ENCODE assay signal across 2 cellular contexts in genomic region chr7:22704722-22705121, GRCh38. TPM values are rescaled to one million over a fixed set of nuclear protein-coding genes. Genes with fewer than 3 reads are reported as not detected.
"Had no signal": no experiment of that assay in that cellular context is flagged by ENCODE, and none has a peak within 500 bp of the region (broad histone marks: within the 10 kb centered on the region; RNA-seq: fewer than 3 reads in every experiment).

No MANE protein-coding gene starts in this region.

RNA-seq across cellular contexts. Expression of gene IL6, which starts 22.3 kb away (rescaled TPM):
- total RNA-seq: HepG2, LHCN-M2 had no signal
- polyA plus RNA-seq: HepG2 had no signal
